ENCODE assay signal across 8 cellular contexts in genomic region chr7:100429637-100430449, GRCh38. TPM values are rescaled to one million over a fixed set of nuclear protein-coding genes. Genes with fewer than 3 reads are reported as not detected.
DNase-seq lines count a peak whose midpoint lies in the region; ATAC-seq and TF ChIP-seq lines count a peak whose summit lies in the region.

A gene with protein sequence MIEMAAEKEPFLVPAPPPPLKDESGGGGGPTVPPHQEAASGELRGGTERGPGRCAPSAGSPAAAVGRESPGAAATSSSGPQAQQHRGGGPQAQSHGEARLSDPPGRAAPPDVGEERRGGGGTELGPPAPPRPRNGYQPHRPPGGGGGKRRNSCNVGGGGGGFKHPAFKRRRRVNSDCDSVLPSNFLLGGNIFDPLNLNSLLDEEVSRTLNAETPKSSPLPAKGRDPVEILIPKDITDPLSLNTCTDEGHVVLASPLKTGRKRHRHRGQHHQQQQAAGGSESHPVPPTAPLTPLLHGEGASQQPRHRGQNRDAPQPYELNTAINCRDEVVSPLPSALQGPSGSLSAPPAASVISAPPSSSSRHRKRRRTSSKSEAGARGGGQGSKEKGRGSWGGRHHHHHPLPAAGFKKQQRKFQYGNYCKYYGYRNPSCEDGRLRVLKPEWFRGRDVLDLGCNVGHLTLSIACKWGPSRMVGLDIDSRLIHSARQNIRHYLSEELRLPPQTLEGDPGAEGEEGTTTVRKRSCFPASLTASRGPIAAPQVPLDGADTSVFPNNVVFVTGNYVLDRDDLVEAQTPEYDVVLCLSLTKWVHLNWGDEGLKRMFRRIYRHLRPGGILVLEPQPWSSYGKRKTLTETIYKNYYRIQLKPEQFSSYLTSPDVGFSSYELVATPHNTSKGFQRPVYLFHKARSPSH (plus strand): TSS chr7:100429831. CDS start chr7:100430019, 188 bp downstream.

- peaks cover 11% of the 10 kb centered on the region; the same call in 1 of the 2 replicates for H4K20me1 ChIP-seq in DOHH2 (ENCODE audit: control insufficient read depth, insufficient read depth, low read depth, low read length)

- peaks cover 5% of the 10 kb centered on the region for H3K9me3 ChIP-seq in DOHH2 (ENCODE audit: control insufficient read depth, insufficient read depth, low read length)
- H3K9me3 ChIP-seq in MG63: no peaks in the 10 kb centered on the region

- no peaks in the 10 kb centered on the region for H3K9me2 ChIP-seq in DOHH2 (replicated peaks; ENCODE audit: control insufficient read depth, low read length)

- H3K36me3 ChIP-seq in DOHH2 (ENCODE audit: control insufficient read depth, low read length) (peaks cover 51% of the 10 kb centered on the region), MG63 (peaks cover 38% of the 10 kb centered on the region)

- H3F3A ChIP-seq in DOHH2 (ENCODE audit: control insufficient read depth, insufficient read depth): peaks cover 52% of the 10 kb centered on the region

- H3K4me1 ChIP-seq in DOHH2 (ENCODE audit: control insufficient read depth, low read length): peaks cover 51% of the 10 kb centered on the region

- DNase-seq in H4 (ENCODE audit: low spot score) (peak; percentile 97), MG63 (peak; percentile 87), SHP77 treated with DMSO at 0.1 percent for 48 hours (lab: John Stamatoyannopoulos, UW) (peak; percentile 92), fibroblast of mammary gland (ENCODE audit: low read depth) (peak; percentile 92), natural killer cell (peak; percentile 97)
- DNase-seq in activated T-helper 9 cell treated with anti-CD3 and anti-CD28 coated beads, Interleukin-2, amount 50 U/mL, for 16 hours (ENCODE audit: low read depth): peak; percentile 95
- DNase-seq in stimulated activated naive B cell treated with anti-CD40 and anti-IgM and Interleukin-4, amounts not matched to agents 10 μg/mL and 1 μg/mL and 100 μg/mL, for 72 hours: peak; percentile 93

- H3K27me3 Mint-ChIP-seq in natural killer cell (ENCODE audit: low read depth in 2 of 2): peaks cover 0 to 5% of the 10 kb centered on the region in 2 donors
- peaks cover 6% of the 10 kb centered on the region in 2 donors for H3K27me3 Mint-ChIP-seq in stimulated activated naive B cell treated with anti-CD40 and anti-IgM and Interleukin-4, amounts not matched to agents 10 μg/mL and 1 μg/mL and 100 μg/mL, for 72 hours

- peak within 1 kb of the TSS; percentile 89 for H3K27ac ChIP-seq in DOHH2 (ENCODE audit: low read depth, low read length)

- intact Hi-C loops in natural killer cell (cut with micrococcal nuclease): loop anchor here (2.0 to 10.0 kb wide), 3 partner anchors 61 to 205 kb away; no protein-coding TSS in a partner anchor

- H3K36me3 Mint-ChIP-seq in natural killer cell: no peaks in the 10 kb centered on the region
- H3K36me3 Mint-ChIP-seq in stimulated activated naive B cell treated with anti-CD40 and anti-IgM and Interleukin-4, amounts not matched to agents 10 μg/mL and 1 μg/mL and 100 μg/mL, for 72 hours: peaks cover 40 to 56% of the 10 kb centered on the region in 2 donors

- TF ChIP-seq CTCF in DOHH2 (IDR thresholded peaks at IDR 0.05; ENCODE audit: low read depth, low read length, poor library complexity, severe bottlenecking): no peak
- no peak for TF ChIP-seq CTCF in fibroblast of mammary gland (conservative IDR thresholded peaks at IDR 0.05; ENCODE audit: control insufficient read depth, insufficient read depth, low read depth, low read length)
- no peak for TF ChIP-seq CTCF in natural killer cell (IDR thresholded peaks at IDR 0.05)

- H3K27ac Mint-ChIP-seq in natural killer cell: peak within 1 kb of the TSS; percentile 97 to 99
- H3K27ac Mint-ChIP-seq in stimulated activated naive B cell treated with anti-CD40 and anti-IgM and Interleukin-4, amounts not matched to agents 10 μg/mL and 1 μg/mL and 100 μg/mL, for 72 hours: peak within 1 kb of the TSS; percentile 100

- ATAC-seq in natural killer cell: peak; percentile 49 to 69 (median 57)
- peak; percentile 50 to 57 for ATAC-seq in stimulated activated naive B cell treated with anti-CD40 and anti-IgM and Interleukin-4, amounts not matched to agents 10 μg/mL and 1 μg/mL and 100 μg/mL, for 72 hours (replicated peaks)

- no peaks in the 10 kb centered on the region for H3K9me3 Mint-ChIP-seq in natural killer cell
- H3K9me3 Mint-ChIP-seq in stimulated activated naive B cell treated with anti-CD40 and anti-IgM and Interleukin-4, amounts not matched to agents 10 μg/mL and 1 μg/mL and 100 μg/mL, for 72 hours: peaks cover 0 to 4% of the 10 kb centered on the region in 2 donors

- H3K4me2 ChIP-seq in DOHH2 (ENCODE audit: low read length): peak within 1 kb of the TSS; percentile 83

- H3K4me3 Mint-ChIP-seq in natural killer cell: peak within 1 kb of the TSS; percentile 96
- peak within 1 kb of the TSS; percentile 90 to 95 for H3K4me3 Mint-ChIP-seq in stimulated activated naive B cell treated with anti-CD40 and anti-IgM and Interleukin-4, amounts not matched to agents 10 μg/mL and 1 μg/mL and 100 μg/mL, for 72 hours

- peaks cover 45 to 60% of the 10 kb centered on the region in 2 donors for H3K4me1 Mint-ChIP-seq in natural killer cell
- peaks cover 49 to 63% of the 10 kb centered on the region in 2 donors for H3K4me1 Mint-ChIP-seq in stimulated activated naive B cell treated with anti-CD40 and anti-IgM and Interleukin-4, amounts not matched to agents 10 μg/mL and 1 μg/mL and 100 μg/mL, for 72 hours

- H3K4me3 ChIP-seq in DOHH2 (ENCODE audit: low read length): peak within 1 kb of the TSS; percentile 77
- peak within 1 kb of the TSS; percentile 94 for H3K4me3 ChIP-seq in MG63
- peak within 1 kb of the TSS; percentile 84 for H3K4me3 ChIP-seq in fibroblast of mammary gland (ENCODE audit: control insufficient read depth, low read depth, low read length)

- no peaks in the 10 kb centered on the region for H3K27me3 ChIP-seq in DOHH2 (ENCODE audit: control insufficient read depth, low read length)
- no peaks in the 10 kb centered on the region for H3K27me3 ChIP-seq in MG63

- H3K79me2 ChIP-seq in DOHH2 (ENCODE audit: control insufficient read depth, low read length): peaks cover 52% of the 10 kb centered on the region

RNA-seq across cellular contexts. Expression of the gene that starts here (rescaled TPM):
- 25.8 and 28.5 TPM in 2 replicates for total RNA-seq in H4 (2014; rRNA removed; shearing (Covaris generic))
- total RNA-seq in MG63 (2014; rRNA removed; shearing (Covaris generic); ENCODE audit: low replicate concordance): 46.1 and 57.3 TPM in 2 replicates
- total RNA-seq in natural killer cell: 10 to 100 TPM; 48.1 to 54.9 (median 54.1) TPM

Comparison
In these comparisons a context has a peak if more than half of its experiments do, and no peak if none do; other contexts are left out.
1. Peak in every context shown above with its lines: DNase-seq, ATAC-seq, H3K4me3 ChIP-seq and H3K27ac ChIP-seq.